ENCODE assay signal across 1 cellular context in the genomic region with DNA sequence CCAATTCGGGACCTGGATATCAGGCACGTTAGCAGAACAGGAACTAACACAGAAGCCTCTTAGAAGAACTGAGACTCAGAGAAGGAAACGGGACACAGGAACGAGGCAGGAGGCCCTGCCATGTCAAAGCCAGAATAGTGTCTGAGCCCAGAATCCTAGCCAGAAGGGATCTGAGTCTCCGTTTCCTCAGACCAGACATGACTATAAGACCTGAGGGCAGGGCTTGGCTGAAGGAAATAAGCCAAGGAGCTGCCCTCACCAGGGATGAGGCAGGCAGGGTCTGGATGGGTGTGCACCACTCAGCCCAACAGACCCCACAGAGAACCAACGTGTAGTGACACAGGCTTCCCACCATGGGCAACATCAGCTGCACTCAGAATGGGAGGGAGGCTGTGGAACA.
TF ChIP-seq lines count a peak whose summit lies in the region.

No MANE protein-coding gene starts in this region.

TF ChIP-seq in SK-N-SH treated with all-trans-retinoic acid at 6 μM for 48 hours, 23 proteins besides CTCF, POLR2A, EP300 and RAD21 (continued from another document):
- TF ChIP-seq, protein P1, sequence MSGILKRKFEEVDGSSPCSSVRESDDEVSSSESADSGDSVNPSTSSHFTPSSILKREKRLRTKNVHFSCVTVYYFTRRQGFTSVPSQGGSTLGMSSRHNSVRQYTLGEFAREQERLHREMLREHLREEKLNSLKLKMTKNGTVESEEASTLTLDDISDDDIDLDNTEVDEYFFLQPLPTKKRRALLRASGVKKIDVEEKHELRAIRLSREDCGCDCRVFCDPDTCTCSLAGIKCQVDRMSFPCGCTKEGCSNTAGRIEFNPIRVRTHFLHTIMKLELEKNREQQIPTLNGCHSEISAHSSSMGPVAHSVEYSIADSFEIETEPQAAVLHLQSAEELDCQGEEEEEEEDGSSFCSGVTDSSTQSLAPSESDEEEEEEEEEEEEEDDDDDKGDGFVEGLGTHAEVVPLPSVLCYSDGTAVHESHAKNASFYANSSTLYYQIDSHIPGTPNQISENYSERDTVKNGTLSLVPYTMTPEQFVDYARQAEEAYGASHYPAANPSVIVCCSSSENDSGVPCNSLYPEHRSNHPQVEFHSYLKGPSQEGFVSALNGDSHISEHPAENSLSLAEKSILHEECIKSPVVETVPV (CRISPR knock-in tag; IDR thresholded peaks at IDR 0.05), result no peak
- TF ChIP-seq TOX (CRISPR knock-in tag; IDR thresholded peaks at IDR 0.05; ENCODE audit: borderline replicate concordance), result no peak
- TF ChIP-seq ZNF70 (CRISPR knock-in tag; IDR thresholded peaks at IDR 0.05), result no peak
- TF ChIP-seq, protein P2, sequence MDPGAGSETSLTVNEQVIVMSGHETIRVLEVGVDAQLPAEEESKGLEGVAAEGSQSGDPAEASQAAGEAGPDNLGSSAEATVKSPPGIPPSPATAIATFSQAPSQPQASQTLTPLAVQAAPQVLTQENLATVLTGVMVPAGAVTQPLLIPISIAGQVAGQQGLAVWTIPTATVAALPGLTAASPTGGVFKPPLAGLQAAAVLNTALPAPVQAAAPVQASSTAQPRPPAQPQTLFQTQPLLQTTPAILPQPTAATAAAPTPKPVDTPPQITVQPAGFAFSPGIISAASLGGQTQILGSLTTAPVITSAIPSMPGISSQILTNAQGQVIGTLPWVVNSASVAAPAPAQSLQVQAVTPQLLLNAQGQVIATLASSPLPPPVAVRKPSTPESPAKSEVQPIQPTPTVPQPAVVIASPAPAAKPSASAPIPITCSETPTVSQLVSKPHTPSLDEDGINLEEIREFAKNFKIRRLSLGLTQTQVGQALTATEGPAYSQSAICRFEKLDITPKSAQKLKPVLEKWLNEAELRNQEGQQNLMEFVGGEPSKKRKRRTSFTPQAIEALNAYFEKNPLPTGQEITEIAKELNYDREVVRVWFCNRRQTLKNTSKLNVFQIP (CRISPR knock-in tag; IDR thresholded peaks at IDR 0.05; ENCODE audit: borderline replicate concordance, low read depth), result no peak
- TF ChIP-seq BACH2 (CRISPR knock-in tag; IDR thresholded peaks at IDR 0.05; ENCODE audit: borderline replicate concordance), result no peak
